ENCODE assay signal across 10 cellular contexts in genomic region chr9:33620738-33621439, GRCh38.
DNase-seq lines count a peak whose midpoint lies in the region; ATAC-seq, FAIRE-seq and TF ChIP-seq lines count a peak whose summit lies in the region.
"Had no signal": no experiment of that assay in that cellular context is flagged by ENCODE, and none has a peak within 500 bp of the region (broad histone marks: within the 10 kb centered on the region; RNA-seq: fewer than 3 reads in every experiment).

No MANE protein-coding gene starts in this region.

- in situ Hi-C loops in HAP-1 (cut with MboI; ENCODE audit: low sequenced_read_pairs): loop anchor here (5.0 kb wide), 1 partner anchor 101 kb away; no protein-coding TSS in a partner anchor

- peak overlapping the region; percentile 50 for H3K9ac ChIP-seq in adipocyte (ENCODE audit: low read length)
- H3K9ac ChIP-seq: BLaER1 had no signal

- H3K27me3 ChIP-seq in cardiac muscle cell (no peaks in the 10 kb centered on the region), adipocyte (replicated peaks; ENCODE audit: control insufficient read depth, insufficient read depth, low read length) (peaks cover 3% of the 10 kb centered on the region), HAP-1 (ENCODE audit: low read depth) (no peaks in the 10 kb centered on the region)
- H3K27me3 ChIP-seq: BLaER1 had no signal

- no peaks in the 10 kb centered on the region for H3K9me3 Mint-ChIP-seq in T-helper 2 cell treated with Interferon-gamma antibody and Interleukin-4, amounts not matched to agents 5 μg/mL and 100 μg/mL, for 36 hours
- H3K9me3 Mint-ChIP-seq: effector memory CD8-positive, alpha-beta T cell had no signal

- H3K4me3 ChIP-seq in cardiac muscle cell (no peak overlapping the region), adipocyte (ENCODE audit: low read length) (peak overlapping the region; percentile 35), HAP-1 (no peak overlapping the region)
- H3K4me3 ChIP-seq: BLaER1 had no signal

- H3K36me3 Mint-ChIP-seq in T-helper 2 cell treated with Interferon-gamma antibody and Interleukin-4, amounts not matched to agents 5 μg/mL and 100 μg/mL, for 36 hours (ENCODE audit: low read depth): no peaks in the 10 kb centered on the region

- no peak overlapping the region for H3K27ac Mint-ChIP-seq in T-helper 2 cell treated with Interferon-gamma antibody and Interleukin-4, amounts not matched to agents 5 μg/mL and 100 μg/mL, for 36 hours
- H3K27ac Mint-ChIP-seq: effector memory CD8-positive, alpha-beta T cell had no signal

- no peak overlapping the region for H3K27ac ChIP-seq in cardiac muscle cell
- H3K27ac ChIP-seq: BLaER1 had no signal

- peak; percentile 40 for FAIRE-seq in urothelium cell line (lab: Jason Lieb, UNC)

- DNase-seq in cardiac muscle cell (ENCODE audit: low read depth in 1 of 2, low spot score in 1 of 2): peak; percentile 13 to 61
- DNase-seq in Right ventricle myocardium inferior (ENCODE audit: missing footprints): no peak
- peak; percentile 86 for DNase-seq in adipocyte (ENCODE audit: low read depth)
- peak; percentile 12 for DNase-seq in iPS-NIHi7 (ENCODE audit: extremely low spot score)
- DNase-seq in urothelium cell line (ENCODE audit: low spot score): peak; percentile 64
- no peak for DNase-seq in NCI-H1436 treated with DMSO at 0.1 percent for 48 hours (lab: John Stamatoyannopoulos, UW)
- DNase-seq in HAP-1 (ENCODE audit: low spot score in 2 of 2): no peak
- DNase-seq in T-helper 2 cell treated with Interferon-gamma antibody and Interleukin-4, amounts not matched to agents 5 μg/mL and 100 μg/mL, for 36 hours (ENCODE audit: low spot score): no peak
- DNase-seq: effector memory CD8-positive, alpha-beta T cell had no signal

- peaks cover 27% of the 10 kb centered on the region for H3K27me3 Mint-ChIP-seq in T-helper 2 cell treated with Interferon-gamma antibody and Interleukin-4, amounts not matched to agents 5 μg/mL and 100 μg/mL, for 36 hours (ENCODE audit: low read depth)

- no peaks in the 10 kb centered on the region for H3K36me3 ChIP-seq in cardiac muscle cell
- no peaks in the 10 kb centered on the region for H3K36me3 ChIP-seq in adipocyte (ENCODE audit: control insufficient read depth, insufficient read depth, low read length, severe bottlenecking)
- no peaks in the 10 kb centered on the region for H3K36me3 ChIP-seq in HAP-1 (replicated peaks)
- H3K36me3 ChIP-seq: BLaER1 had no signal

- TF ChIP-seq CTCF in cardiac muscle cell (IDR thresholded peaks at IDR 0.05; ENCODE audit: low read depth, low read length): no peak

- no peaks in the 10 kb centered on the region for H3K4me1 ChIP-seq in cardiac muscle cell (ENCODE audit: low read depth)
- peaks cover 19% of the 10 kb centered on the region for H3K4me1 ChIP-seq in adipocyte (ENCODE audit: control insufficient read depth, insufficient read depth, low read length)
- peaks cover 4% of the 10 kb centered on the region for H3K4me1 ChIP-seq in HAP-1

- H3K9me3 ChIP-seq in cardiac muscle cell (ENCODE audit: low read depth) (no peaks in the 10 kb centered on the region), adipocyte (ENCODE audit: control insufficient read depth, low read length) (no peaks in the 10 kb centered on the region), HAP-1 (peaks cover 2% of the 10 kb centered on the region; the same call in 1 of the 2 replicates)
- H3K9me3 ChIP-seq: BLaER1 had no signal

- ATAC-seq in Right ventricle myocardium inferior: no peak
- ATAC-seq: effector memory CD8-positive, alpha-beta T cell had no signal

- H3K4me1 Mint-ChIP-seq in T-helper 2 cell treated with Interferon-gamma antibody and Interleukin-4, amounts not matched to agents 5 μg/mL and 100 μg/mL, for 36 hours (ENCODE audit: low read depth): peaks cover 7% of the 10 kb centered on the region

- intact Hi-C loops in Right ventricle myocardium inferior (cut with DNase I): no loop called here

- H3K4me3 Mint-ChIP-seq in T-helper 2 cell treated with Interferon-gamma antibody and Interleukin-4, amounts not matched to agents 5 μg/mL and 100 μg/mL, for 36 hours: no peak overlapping the region
- H3K4me3 Mint-ChIP-seq: effector memory CD8-positive, alpha-beta T cell had no signal

Comparison
In these comparisons a context has a peak if more than half of its experiments do, and no peak if none do; other contexts are left out.
1. DNase-seq: peak in cardiac muscle cell (2 of 2), adipocyte (single experiment), iPS-NIHi7 (single experiment) and urothelium cell line (single experiment); none in Right ventricle myocardium inferior (single experiment), NCI-H1436 treated with DMSO at 0.1 percent for 48 hours (single experiment), HAP-1 (0 of 2) and T-helper 2 cell treated with Interferon-gamma antibody and Interleukin-4, amounts not matched to agents 5 μg/mL and 100 μg/mL, for 36 hours (single experiment).